In the genomic region with DNA sequence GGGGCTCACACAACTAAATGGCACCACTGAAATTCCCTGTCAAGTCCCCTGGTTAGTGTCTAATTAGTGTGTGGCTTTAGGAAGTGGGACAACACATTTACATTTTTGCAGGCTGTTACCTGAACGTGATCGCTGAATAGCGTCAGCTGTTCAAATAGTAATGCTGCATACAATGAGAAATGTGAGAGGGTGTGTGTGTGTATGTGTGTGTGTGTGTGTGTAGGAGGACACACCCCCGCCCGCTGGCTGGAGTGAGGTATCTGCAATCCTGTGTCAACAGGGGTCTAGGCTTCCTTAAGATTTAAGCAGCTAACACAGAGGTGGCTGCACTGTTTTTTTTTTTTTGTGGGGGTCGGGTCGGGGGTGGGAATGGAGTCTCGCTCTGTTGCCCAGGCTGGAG, we compare ENCODE assay signal across 18 cellular contexts. TPM values are rescaled to one million over a fixed set of nuclear protein-coding genes. Genes with fewer than 3 reads are reported as not detected.
A peak's percentile ranks its signal among the peaks of the same experiment; 100 is the strongest.
DNase-seq lines count a peak whose midpoint lies in the region; ATAC-seq, FAIRE-seq and TF ChIP-seq lines count a peak whose summit lies in the region.
"Had no signal": no experiment of that assay in that cellular context is flagged by ENCODE, and none has a peak within 500 bp of the region (broad histone marks: within the 10 kb centered on the region; RNA-seq: fewer than 3 reads in every experiment).

No MANE protein-coding gene starts in this region.

- peaks cover 9% of the 10 kb centered on the region; the same call in 1 of the 2 replicates for H3K79me2 ChIP-seq in SU-DHL-6 (ENCODE audit: insufficient read depth, low read length)

- intact Hi-C loops in pancreas (cut with DNase I) = loop anchor here in 1 of 3 donors (5.0 kb wide), 1 partner anchor 524 kb away; no protein-coding TSS in a partner anchor

- peaks cover 32% of the 10 kb centered on the region for H3K27me3 Mint-ChIP-seq in activated T-cell treated with anti-CD3 and anti-CD28 coated beads, Interleukin-2, amount 50 U/mL, for 4 hours (ENCODE audit: low read depth)
- peaks cover 17% of the 10 kb centered on the region for H3K27me3 Mint-ChIP-seq in activated T-helper 17 cell treated with anti-CD3 and anti-CD28 coated beads, Interleukin-2, amount 50 U/mL, for 72 hours

- no peaks in the 10 kb centered on the region for H3K36me3 ChIP-seq in SU-DHL-6 (ENCODE audit: low read length)
- H3K36me3 ChIP-seq in pancreas = no peaks in the 10 kb centered on the region
- no peaks in the 10 kb centered on the region for H3K36me3 ChIP-seq in effector memory CD4-positive, alpha-beta T cell (ENCODE audit: control insufficient read depth, insufficient read depth, low read length)
- H3K36me3 ChIP-seq: breast epithelium, right atrium auricular region, tibial artery had no signal

- H3K9me3 Mint-ChIP-seq in activated T-cell treated with anti-CD3 and anti-CD28 coated beads, Interleukin-2, amount 50 U/mL, for 4 hours = no peaks in the 10 kb centered on the region
- H3K9me3 Mint-ChIP-seq in activated T-helper 17 cell treated with anti-CD3 and anti-CD28 coated beads, Interleukin-2, amount 50 U/mL, for 72 hours = no peaks in the 10 kb centered on the region
- H3K9me3 Mint-ChIP-seq: activated CD4-positive, alpha-beta T cell treated with anti-CD3 and anti-CD28 coated beads, Interleukin-2, amount 10 ng/mL, durations not matched to agents 7 days and 5 days had no signal

- H3K27me3 ChIP-seq in SU-DHL-6 (ENCODE audit: low read length) (no peaks in the 10 kb centered on the region), pancreas (no peaks in the 10 kb centered on the region)
- peaks cover 11% of the 10 kb centered on the region for H3K27me3 ChIP-seq in effector memory CD4-positive, alpha-beta T cell (replicated peaks; ENCODE audit: control insufficient read depth, insufficient read depth, low read length, poor library complexity, severe bottlenecking)
- H3K27me3 ChIP-seq: breast epithelium, right atrium auricular region had no signal

- no peak overlapping the region for H3K4me3 Mint-ChIP-seq in activated T-cell treated with anti-CD3 and anti-CD28 coated beads, Interleukin-2, amount 50 U/mL, for 4 hours
- H3K4me3 Mint-ChIP-seq in activated T-helper 17 cell treated with anti-CD3 and anti-CD28 coated beads, Interleukin-2, amount 50 U/mL, for 72 hours = no peak overlapping the region
- H3K4me3 Mint-ChIP-seq: activated CD4-positive, alpha-beta T cell treated with anti-CD3 and anti-CD28 coated beads, Interleukin-2, amount 10 ng/mL, durations not matched to agents 7 days and 5 days; activated naive CD8-positive, alpha-beta T cell had no signal

- no peak for TF ChIP-seq CTCF in SU-DHL-6 (IDR thresholded peaks at IDR 0.05; ENCODE audit: insufficient read depth, low read length, poor library complexity, severe bottlenecking)
- TF ChIP-seq CTCF in pancreas (IDR thresholded peaks at IDR 0.05) = no peak

- no peaks in the 10 kb centered on the region for H3K36me3 Mint-ChIP-seq in activated T-cell treated with anti-CD3 and anti-CD28 coated beads, Interleukin-2, amount 50 U/mL, for 4 hours (ENCODE audit: insufficient read depth)
- no peaks in the 10 kb centered on the region for H3K36me3 Mint-ChIP-seq in activated T-helper 17 cell treated with anti-CD3 and anti-CD28 coated beads, Interleukin-2, amount 50 U/mL, for 72 hours (ENCODE audit: low read depth)
- H3K36me3 Mint-ChIP-seq: activated naive CD8-positive, alpha-beta T cell had no signal

- no peak for FAIRE-seq in pancreas (lab: Jason Lieb, UNC)

- no peaks in the 10 kb centered on the region for H3K9me2 ChIP-seq in SU-DHL-6 (replicated peaks; ENCODE audit: insufficient read depth, low read length)

- WGBS in pancreas, 2 donors = 37 to 43% methylated on average over 8 of the region's 8 CpGs

- ATAC-seq in pancreas (peak; percentile 13 to 52 (median 32)), GM18520 (IDR thresholded peaks at IDR 0.05; ENCODE audit: unreplicated experiment) (no peak)
- no peak for ATAC-seq in activated T-cell treated with anti-CD3 and anti-CD28 coated beads, Interleukin-2, amount 50 U/mL, for 4 hours
- no peak for ATAC-seq in activated T-helper 17 cell treated with anti-CD3 and anti-CD28 coated beads, Interleukin-2, amount 50 U/mL, for 72 hours (replicated peaks)

- peak; percentile 45 for DNase-seq in NCI-H1092 treated with DMSO at 0.1 percent for 48 hours (lab: John Stamatoyannopoulos, UW)
- peak; percentile 61 for DNase-seq in NCI-H2196 (lab: John Stamatoyannopoulos, UW; ENCODE audit: unreplicated experiment)
- peak in 3 of 6 donors; percentile 41 to 69 (median 54) for DNase-seq in pancreas
- no peak for DNase-seq in effector memory CD4-positive, alpha-beta T cell
- no peak for DNase-seq in activated T-cell treated with anti-CD3 and anti-CD28 coated beads, Interleukin-2, amount 50 U/mL, for 4 hours
- DNase-seq: activated CD4-positive, alpha-beta T cell treated with anti-CD3 and anti-CD28 coated beads, Interleukin-2, amount 10 ng/mL, durations not matched to agents 7 days and 5 days; AML-193; effector CD8-positive, alpha-beta T cell; SIG-M5; stimulated activated CD4-positive, alpha-beta T cell treated with anti-CD3 and anti-CD28 coated beads, Interleukin-2, amount 100 ng/mL, for 24 hours; tibial artery had no signal

- H3K9ac ChIP-seq in SU-DHL-6 (ENCODE audit: low read length) = peak overlapping the region; percentile 23; the same call in 1 of the 2 replicates

- H2AFZ ChIP-seq in SU-DHL-6 (ENCODE audit: low read depth, low read length, severe bottlenecking) = peak overlapping the region; percentile 4

- H3K27ac ChIP-seq in SU-DHL-6 (ENCODE audit: low read depth, low read length) (no peak overlapping the region), pancreas (no peak overlapping the region)
- no peak overlapping the region for H3K27ac ChIP-seq in effector memory CD4-positive, alpha-beta T cell (ENCODE audit: insufficient read depth, low read length, poor library complexity, severe bottlenecking)
- H3K27ac ChIP-seq: breast epithelium, right atrium auricular region, tibial artery had no signal

- H3K4me3 ChIP-seq in SU-DHL-6 (ENCODE audit: insufficient read depth, low read length, poor library complexity, severe bottlenecking) (no peak overlapping the region), pancreas (no peak overlapping the region)
- H3K4me3 ChIP-seq in effector memory CD4-positive, alpha-beta T cell (ENCODE audit: insufficient read depth, low read depth, low read length, poor library complexity, severe bottlenecking) = no peak overlapping the region
- H3K4me3 ChIP-seq: breast epithelium, lung, right atrium auricular region, tibial artery had no signal

- H3K9me3 ChIP-seq in SU-DHL-6 (ENCODE audit: insufficient read depth, low read length) (no peaks in the 10 kb centered on the region), pancreas (no peaks in the 10 kb centered on the region)
- H3K9me3 ChIP-seq in effector memory CD4-positive, alpha-beta T cell (ENCODE audit: control insufficient read depth, low read length) = no peaks in the 10 kb centered on the region
- H3K9me3 ChIP-seq: breast epithelium, right atrium auricular region, tibial artery had no signal

- no peaks in the 10 kb centered on the region for H4K20me1 ChIP-seq in SU-DHL-6 (ENCODE audit: low read depth, low read length)

- no peak overlapping the region for H3K27ac Mint-ChIP-seq in activated T-helper 17 cell treated with anti-CD3 and anti-CD28 coated beads, Interleukin-2, amount 50 U/mL, for 72 hours
- H3K27ac Mint-ChIP-seq: activated CD4-positive, alpha-beta T cell treated with anti-CD3 and anti-CD28 coated beads, Interleukin-2, amount 10 ng/mL, durations not matched to agents 7 days and 5 days; activated naive CD8-positive, alpha-beta T cell had no signal

- peak overlapping the region; percentile 30 for H3K4me2 ChIP-seq in SU-DHL-6 (ENCODE audit: low read depth, low read length, poor library complexity, severe bottlenecking)

- H3F3A ChIP-seq in SU-DHL-6 (ENCODE audit: insufficient read depth) = peaks cover 29% of the 10 kb centered on the region

- H3K4me1 Mint-ChIP-seq in activated T-cell treated with anti-CD3 and anti-CD28 coated beads, Interleukin-2, amount 50 U/mL, for 4 hours (ENCODE audit: low read depth) = peaks cover 3% of the 10 kb centered on the region
- H3K4me1 Mint-ChIP-seq in activated T-helper 17 cell treated with anti-CD3 and anti-CD28 coated beads, Interleukin-2, amount 50 U/mL, for 72 hours = no peaks in the 10 kb centered on the region

- no peaks in the 10 kb centered on the region for H3K4me1 ChIP-seq in pancreas
- H3K4me1 ChIP-seq in effector memory CD4-positive, alpha-beta T cell (ENCODE audit: control insufficient read depth, insufficient read depth, low read length, poor library complexity, severe bottlenecking) = peaks cover 2% of the 10 kb centered on the region
- H3K4me1 ChIP-seq: breast epithelium, right atrium auricular region had no signal

RNA-seq across cellular contexts. Expression of a gene that starts 4.8 kb away (rescaled TPM):
- total RNA-seq in pancreas = 1 to 10 TPM; 3.0 to 5.6 (median 3.5) TPM
- 1 to 10 TPM; 6.7 to 8.1 TPM for polyA plus RNA-seq in pancreas
- total RNA-seq in activated T-cell treated with anti-CD3 and anti-CD28 coated beads, Interleukin-2, amount 50 U/mL, for 4 hours = not detected
- total RNA-seq in activated T-helper 17 cell treated with anti-CD3 and anti-CD28 coated beads, Interleukin-2, amount 50 U/mL, for 72 hours = not detected
- total RNA-seq: activated CD4-positive, alpha-beta T cell treated with anti-CD3 and anti-CD28 coated beads, Interleukin-2, amount 10 ng/mL, durations not matched to agents 7 days and 5 days had no signal

Comparison
In these comparisons a context has a peak if more than half of its experiments do, and no peak if none do; other contexts are left out.
1. DNase-seq: peak in NCI-H1092 treated with DMSO at 0.1 percent for 48 hours (single experiment) and NCI-H2196 (single experiment); none in effector memory CD4-positive, alpha-beta T cell (0 of 3) and activated T-cell treated with anti-CD3 and anti-CD28 coated beads, Interleukin-2, amount 50 U/mL, for 4 hours (single experiment).
2. ATAC-seq: peak in pancreas (4 of 4); none in GM18520 (single experiment), activated T-cell treated with anti-CD3 and anti-CD28 coated beads, Interleukin-2, amount 50 U/mL, for 4 hours (0 of 2) and activated T-helper 17 cell treated with anti-CD3 and anti-CD28 coated beads, Interleukin-2, amount 50 U/mL, for 72 hours (single experiment).